In the genomic region with DNA sequence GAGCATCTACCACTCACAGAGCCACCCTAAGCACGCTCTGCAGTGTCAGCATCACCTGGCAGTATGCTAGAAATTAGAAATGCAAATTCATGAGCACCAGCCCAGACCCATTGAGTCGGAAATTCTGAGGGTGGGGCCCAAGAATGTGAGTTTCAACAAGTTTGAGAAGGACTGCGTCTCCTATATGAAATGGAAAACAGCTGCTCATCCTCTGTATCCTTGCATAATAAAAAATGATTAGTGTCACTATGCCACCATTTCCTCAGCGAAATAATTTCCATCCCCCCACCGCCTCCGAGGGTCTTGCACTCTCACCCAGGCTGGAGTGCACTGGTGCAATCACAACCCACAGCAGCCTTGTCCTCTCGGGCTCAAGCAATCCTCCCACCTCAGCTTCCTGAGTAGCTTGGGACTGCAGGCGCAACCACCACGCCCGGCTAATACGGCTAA, we compare ENCODE assay signal across 8 cellular contexts. TPM values are rescaled to one million over a fixed set of nuclear protein-coding genes. Genes with fewer than 3 reads are reported as not detected.
DNase-seq lines count a peak whose midpoint lies in the region; ATAC-seq, FAIRE-seq and TF ChIP-seq lines count a peak whose summit lies in the region.

No MANE protein-coding gene starts in this region.

- TF ChIP-seq CTCF in left lung (IDR thresholded peaks at IDR 0.05) (no peak), testis (IDR thresholded peaks at IDR 0.05) (no peak)

- peak; percentile 53 for FAIRE-seq in GM12892 (lab: Jason Lieb, UNC)
- no peak for FAIRE-seq in RCC 7860 (lab: Jason Lieb, UNC)

- H3K27me3 Mint-ChIP-seq in activated CD4-positive, alpha-beta memory T cell treated with anti-CD3 and anti-CD28 coated beads, Interleukin-2, amount 10 ng/mL, durations not matched to agents 7 days and 5 days = no peaks in the 10 kb centered on the region

- no peaks in the 10 kb centered on the region for H3K36me3 ChIP-seq in left lung
- H3K36me3 ChIP-seq in testis (ENCODE audit: low read depth, missing control alignments) = no peaks in the 10 kb centered on the region

- H3K4me3 ChIP-seq in left lung (peak overlapping the region; percentile 56 to 67), testis (peak overlapping the region; percentile 59 to 66)

- WGBS in testis, 2 donors = 21 to 23% methylated on average over 11 of the region's 11 CpGs

- H3K9me3 Mint-ChIP-seq in activated CD4-positive, alpha-beta memory T cell treated with anti-CD3 and anti-CD28 coated beads, Interleukin-2, amount 10 ng/mL, durations not matched to agents 7 days and 5 days = no peaks in the 10 kb centered on the region

- H3K9me3 ChIP-seq in left lung (no peaks in the 10 kb centered on the region), testis (no peaks in the 10 kb centered on the region)

- intact Hi-C loops in left lung (cut with DNase I) = no loop called here
- intact Hi-C loops in testis (cut with DNase I; ENCODE audit: low total_unique reads) = no loop called here

- H3K27ac ChIP-seq in left lung (peak overlapping the region; percentile 83 to 89), testis (peak overlapping the region in 1 of 2 donors; percentile 2)

- peak overlapping the region; percentile 99 for H3K27ac Mint-ChIP-seq in activated CD4-positive, alpha-beta memory T cell treated with anti-CD3 and anti-CD28 coated beads, Interleukin-2, amount 10 ng/mL, durations not matched to agents 7 days and 5 days

- DNase-seq in GM12892 (ENCODE audit: insufficient read length) (no peak), left lung (peak in 1 of 2 donors; percentile 39), testis (no peak), NCI-H226 (no peak), RCC 7860 (ENCODE audit: low spot score) (no peak), HUDEP-2 (lab: John Stamatoyannopoulos, UW; ENCODE audit: unreplicated experiment in 76 of 76) (no peak)
- DNase-seq in activated CD4-positive, alpha-beta memory T cell treated with anti-CD3 and anti-CD28 coated beads, Interleukin-2, amount 10 ng/mL, durations not matched to agents 7 days and 5 days = peak; percentile 46

- peak; percentile 35 for ATAC-seq in HG02763 (IDR thresholded peaks at IDR 0.05; ENCODE audit: unreplicated experiment)
- ATAC-seq in left lung = peak; percentile 1

- peaks cover 29% of the 10 kb centered on the region for H3K36me3 Mint-ChIP-seq in activated CD4-positive, alpha-beta memory T cell treated with anti-CD3 and anti-CD28 coated beads, Interleukin-2, amount 10 ng/mL, durations not matched to agents 7 days and 5 days (ENCODE audit: low read depth)

- H3K27me3 ChIP-seq in left lung = peaks cover 0 to 22% of the 10 kb centered on the region in 2 donors
- no peaks in the 10 kb centered on the region for H3K27me3 ChIP-seq in testis

- TF ChIP-seq POLR2A in GM12892 (IDR thresholded peaks at IDR 0.05; ENCODE audit: low read depth, low read length) (no peak), testis (IDR thresholded peaks at IDR 0.05) (no peak)

- H3K4me1 Mint-ChIP-seq in activated CD4-positive, alpha-beta memory T cell treated with anti-CD3 and anti-CD28 coated beads, Interleukin-2, amount 10 ng/mL, durations not matched to agents 7 days and 5 days = peaks cover 50% of the 10 kb centered on the region

- peaks cover 4 to 45% of the 10 kb centered on the region in 2 donors for H3K4me1 ChIP-seq in left lung
- no peaks in the 10 kb centered on the region for H3K4me1 ChIP-seq in testis

- POLR2A ChIA-PET in activated CD4-positive, alpha-beta memory T cell treated with anti-CD3 and anti-CD28 coated beads, Interleukin-2, amount 10 ng/mL, durations not matched to agents 7 days and 5 days (lab: Charles Lee) = interaction anchor here (1.0 to 9.2 kb wide), 19 partner anchors 11 to 337 kb away, joined by 3 to 209 read pairs (median 12); no protein-coding TSS in a partner anchor

- CTCF ChIA-PET in activated CD4-positive, alpha-beta memory T cell treated with anti-CD3 and anti-CD28 coated beads, Interleukin-2, amount 10 ng/mL, durations not matched to agents 7 days and 5 days (lab: Charles Lee) = interaction anchor here (0.7 to 8.0 kb wide), 17 partner anchors 8 to 1165 kb away, joined by 3 to 81 read pairs (median 10); partner anchors contain the start of gene ANKRD31

- H3K4me3 Mint-ChIP-seq in activated CD4-positive, alpha-beta memory T cell treated with anti-CD3 and anti-CD28 coated beads, Interleukin-2, amount 10 ng/mL, durations not matched to agents 7 days and 5 days = peak overlapping the region; percentile 93

RNA-seq across cellular contexts. Expression of gene IQGAP2, which starts 1.3 kb away (rescaled TPM):
- 18.8 TPM for polyA plus RNA-seq in GM12892 (2012; ENCODE audit: missing spikeins)
- 100 to 1,000 TPM; 118 to 124 TPM for total RNA-seq in activated CD4-positive, alpha-beta memory T cell treated with anti-CD3 and anti-CD28 coated beads, Interleukin-2, amount 10 ng/mL, durations not matched to agents 7 days and 5 days
- 10 to 100 TPM; 25.5 to 29.1 TPM for total RNA-seq in left lung
- total RNA-seq in testis = 10 to 100 TPM; 33.5 to 78.6 TPM
- polyA plus RNA-seq in testis (ENCODE audit: insufficient read depth, low read depth, low replicate concordance) = 60.2 TPM
